19 cellular contexts compared by ENCODE assay signal in the genomic region with DNA sequence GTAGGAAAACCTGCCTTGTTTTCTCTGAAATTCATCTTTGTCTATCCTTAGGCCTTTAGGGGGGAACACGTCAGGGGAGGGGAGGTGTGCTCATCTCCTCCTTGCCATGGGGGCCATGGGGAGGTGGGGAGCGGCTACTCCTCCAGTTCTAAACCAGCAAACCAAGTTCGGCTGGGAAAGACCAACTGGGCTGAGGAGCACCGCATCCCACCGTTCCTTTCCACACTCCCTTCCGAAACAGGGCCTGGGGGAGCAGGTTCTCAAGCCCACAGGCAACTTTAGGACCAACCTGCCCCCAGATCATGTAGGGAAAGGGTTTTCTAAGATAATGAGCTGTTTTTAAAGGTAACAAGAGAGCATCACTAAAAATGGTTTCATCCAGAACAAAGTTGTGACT.
DNase-seq lines count a peak whose midpoint lies in the region; ATAC-seq and TF ChIP-seq lines count a peak whose summit lies in the region.
"Had no signal": no experiment of that assay in that cellular context is flagged by ENCODE, and none has a peak within 500 bp of the region (broad histone marks: within the 10 kb centered on the region; RNA-seq: fewer than 3 reads in every experiment).

No MANE protein-coding gene starts in this region.

- H3K27me3 ChIP-seq in left lung (no peaks in the 10 kb centered on the region), H7 (ENCODE audit: control insufficient read depth, insufficient read depth, low read length) (no peaks in the 10 kb centered on the region)
- H3K27me3 ChIP-seq: MG63 had no signal

- peaks cover 6% of the 10 kb centered on the region for H3K4me1 Mint-ChIP-seq in progenitor cell of endocrine pancreas (ENCODE audit: low read depth)

- no peaks in the 10 kb centered on the region for H3K9me3 Mint-ChIP-seq in progenitor cell of endocrine pancreas (ENCODE audit: low read depth)
- H3K9me3 Mint-ChIP-seq: CD14-positive monocyte, H9 had no signal

- no peak for ATAC-seq in left lung
- no peak for ATAC-seq in HG03521 (IDR thresholded peaks at IDR 0.05; ENCODE audit: unreplicated experiment)
- no peak for ATAC-seq in HG03520 (IDR thresholded peaks at IDR 0.05; ENCODE audit: unreplicated experiment)
- ATAC-seq: A549 had no signal

- H3K4me1 ChIP-seq in HEK293 (ENCODE audit: control insufficient read depth, insufficient read depth, low read length), result no peaks in the 10 kb centered on the region
- no peaks in the 10 kb centered on the region for H3K4me1 ChIP-seq in left lung
- H3K4me1 ChIP-seq: A549 had no signal

- CTCF ChIA-PET in HEK293 (lab: Yijun Ruan, JAX) (interaction anchor here (2.2 kb wide), 1 partner anchor 110 kb away, joined by 5 read pairs; no protein-coding TSS in a partner anchor), RWPE1 (lab: Yijun Ruan, JAX) (interaction anchor here (0.6 kb wide), 2 partner anchors 57 to 832 kb away, joined by 3 to 5 read pairs; no protein-coding TSS in a partner anchor)

- H3K9me3 ChIP-seq in HEK293 (ENCODE audit: control insufficient read depth, insufficient read depth, low read depth, low read length) (no peaks in the 10 kb centered on the region), left lung (no peaks in the 10 kb centered on the region)
- H3K9me3 ChIP-seq: A549, MG63 had no signal

- no peak overlapping the region for H3K4me3 Mint-ChIP-seq in progenitor cell of endocrine pancreas (ENCODE audit: low read depth)
- H3K4me3 Mint-ChIP-seq: B cell, CD14-positive monocyte, H9 had no signal

- POLR2A ChIA-PET in HEK293 (lab: Yijun Ruan, JAX), result no interaction called here
- POLR2A ChIA-PET in RWPE1 (lab: Yijun Ruan, JAX; ENCODE audit: low non-redundant PET), result no interaction called here

- H3K27ac ChIP-seq in HEK293 (ENCODE audit: extremely low read depth, low read depth, low read length) (no peak overlapping the region), RWPE1 (peak overlapping the region; percentile 0; the same call in 1 of the 2 replicates), left lung (no peak overlapping the region)
- H3K27ac ChIP-seq: A549, SK-N-MC had no signal

- H3K36me3 ChIP-seq in HEK293 (ENCODE audit: control insufficient read depth in 2 of 2, insufficient read depth in 1 of 2, low read length in 2 of 2), result peaks cover 0 to 45% of the 10 kb centered on the region in 2 experiments; a peak in 1 of 3 replicates
- H3K36me3 ChIP-seq in left lung, result peaks cover 0 to 54% of the 10 kb centered on the region in 2 donors
- H3K36me3 ChIP-seq in H7 (replicated peaks; ENCODE audit: control insufficient read depth, insufficient read depth, low read length), result no peaks in the 10 kb centered on the region
- H3K36me3 ChIP-seq: MG63 had no signal

- intact Hi-C loops in left lung (cut with DNase I), result no loop called here

- H3K27ac Mint-ChIP-seq in progenitor cell of endocrine pancreas, result peak overlapping the region; percentile 9
- H3K27ac Mint-ChIP-seq: B cell, CD14-positive monocyte had no signal

- no peaks in the 10 kb centered on the region for H3K27me3 Mint-ChIP-seq in progenitor cell of endocrine pancreas
- H3K27me3 Mint-ChIP-seq: B cell had no signal

- TF ChIP-seq CTCF in HEK293 (tag by site-specific recombination; IDR thresholded peaks at IDR 0.05) (no peak), RWPE1 (conservative IDR thresholded peaks at IDR 0.05; ENCODE audit: low read depth) (no peak), left lung (IDR thresholded peaks at IDR 0.05) (no peak), progenitor cell of endocrine pancreas (IDR thresholded peaks at IDR 0.05; ENCODE audit: unreplicated experiment) (no peak)

- no peak for DNase-seq in RWPE1 (ENCODE audit: low spot score)
- DNase-seq in left lung, result peak; percentile 24 to 26
- DNase-seq in progenitor cell of endocrine pancreas (ENCODE audit: low spot score, unreplicated experiment), result no peak
- DNase-seq in H7, result no peak
- DNase-seq in stimulated activated CD4-positive, alpha-beta T cell treated with anti-CD3 and anti-CD28 coated beads, Interleukin-4, amount 100 ng/mL, for 4 hours, result no peak
- DNase-seq: H9, MG63, NCI-H1417 treated with DMSO at 0.1 percent for 48 hours, NCI-H187, NCI-H446, NCI-H526 treated with DMSO at 0.1 percent for 48 hours, SHP77 treated with DMSO at 0.1 percent for 48 hours had no signal

- H3K36me3 Mint-ChIP-seq in progenitor cell of endocrine pancreas (ENCODE audit: insufficient read depth), result peaks cover 3% of the 10 kb centered on the region
- H3K36me3 Mint-ChIP-seq: CD14-positive monocyte had no signal

- H3K4me3 ChIP-seq in HEK293 (ENCODE audit: low read depth, low read length) (no peak overlapping the region), left lung (no peak overlapping the region), H7 (ENCODE audit: insufficient read depth, low read depth, low read length) (no peak overlapping the region)
- H3K4me3 ChIP-seq: A549, MG63, SK-N-MC had no signal

TF ChIP-seq in HEK293, 187 proteins besides CTCF, POLR2A, EP300 and RAD21:
- TF ChIP-seq, protein P1, sequence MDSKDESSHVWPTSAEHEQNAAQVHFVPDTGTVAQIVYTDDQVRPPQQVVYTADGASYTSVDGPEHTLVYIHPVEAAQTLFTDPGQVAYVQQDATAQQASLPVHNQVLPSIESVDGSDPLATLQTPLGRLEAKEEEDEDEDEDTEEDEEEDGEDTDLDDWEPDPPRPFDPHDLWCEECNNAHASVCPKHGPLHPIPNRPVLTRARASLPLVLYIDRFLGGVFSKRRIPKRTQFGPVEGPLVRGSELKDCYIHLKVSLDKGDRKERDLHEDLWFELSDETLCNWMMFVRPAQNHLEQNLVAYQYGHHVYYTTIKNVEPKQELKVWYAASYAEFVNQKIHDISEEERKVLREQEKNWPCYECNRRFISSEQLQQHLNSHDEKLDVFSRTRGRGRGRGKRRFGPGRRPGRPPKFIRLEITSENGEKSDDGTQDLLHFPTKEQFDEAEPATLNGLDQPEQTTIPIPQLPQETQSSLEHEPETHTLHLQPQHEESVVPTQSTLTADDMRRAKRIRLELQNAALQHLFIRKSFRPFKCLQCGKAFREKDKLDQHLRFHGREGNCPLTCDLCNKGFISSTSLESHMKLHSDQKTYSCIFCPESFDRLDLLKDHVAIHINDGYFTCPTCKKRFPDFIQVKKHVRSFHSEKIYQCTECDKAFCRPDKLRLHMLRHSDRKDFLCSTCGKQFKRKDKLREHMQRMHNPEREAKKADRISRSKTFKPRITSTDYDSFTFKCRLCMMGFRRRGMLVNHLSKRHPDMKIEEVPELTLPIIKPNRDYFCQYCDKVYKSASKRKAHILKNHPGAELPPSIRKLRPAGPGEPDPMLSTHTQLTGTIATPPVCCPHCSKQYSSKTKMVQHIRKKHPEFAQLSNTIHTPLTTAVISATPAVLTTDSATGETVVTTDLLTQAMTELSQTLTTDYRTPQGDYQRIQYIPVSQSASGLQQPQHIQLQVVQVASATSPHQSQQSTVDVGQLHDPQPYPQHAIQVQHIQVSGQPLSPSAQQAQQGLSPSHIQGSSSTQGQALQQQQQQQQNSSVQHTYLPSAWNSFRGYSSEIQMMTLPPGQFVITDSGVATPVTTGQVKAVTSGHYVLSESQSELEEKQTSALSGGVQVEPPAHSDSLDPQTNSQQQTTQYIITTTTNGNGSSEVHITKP (tag by site-specific recombination; IDR thresholded peaks at IDR 0.05), result peak; percentile 35; the same call in 1 of the 2 replicates
- TF ChIP-seq ZNF548 (tag by site-specific recombination; IDR thresholded peaks at IDR 0.05), result no peak

Comparison
In these comparisons a context has a peak if more than half of its experiments do, and no peak if none do; other contexts are left out.
1. DNase-seq: peak in left lung (2 of 2); none in RWPE1 (single experiment), progenitor cell of endocrine pancreas (single experiment), H7 (single experiment) and stimulated activated CD4-positive, alpha-beta T cell treated with anti-CD3 and anti-CD28 coated beads, Interleukin-4, amount 100 ng/mL, for 4 hours (0 of 2).